ENCODE assay signal across 28 cellular contexts in the genomic region with DNA sequence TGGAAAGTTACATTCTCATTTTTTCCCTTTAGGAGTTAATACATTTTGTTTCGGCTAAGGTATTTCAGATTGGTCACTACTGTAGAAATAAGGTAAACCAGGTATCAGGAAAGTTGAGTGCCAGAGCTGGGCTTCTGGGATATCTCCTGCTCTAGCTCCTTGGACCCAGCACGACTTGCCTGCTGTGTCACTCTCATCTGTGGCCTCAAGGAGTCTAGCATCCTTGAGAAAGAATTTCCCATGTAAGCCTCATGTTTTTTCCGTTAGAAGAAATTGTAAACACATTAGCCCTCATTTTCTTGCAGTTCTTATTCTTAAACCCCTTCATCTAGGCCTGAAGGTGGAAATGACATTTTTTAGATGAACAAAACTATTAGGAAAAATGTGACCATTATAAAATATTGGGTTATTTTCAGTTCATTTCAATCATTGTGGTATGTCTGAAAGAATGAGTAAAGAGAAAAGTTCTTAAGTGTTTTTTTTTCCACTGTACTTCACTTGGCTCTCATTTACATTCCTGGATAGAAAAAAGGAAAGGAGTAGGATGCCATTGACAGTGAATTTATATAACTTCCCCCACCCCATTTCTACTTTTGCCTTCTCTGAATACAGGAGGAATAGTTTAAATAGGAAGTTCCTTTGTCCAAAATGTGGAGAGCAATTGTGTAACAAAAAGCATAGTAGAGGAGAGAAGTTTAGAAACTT. TPM values are rescaled to one million over a fixed set of nuclear protein-coding genes. Genes with fewer than 3 reads are reported as not detected.
DNase-seq lines count a peak whose midpoint lies in the region; ATAC-seq, FAIRE-seq and TF ChIP-seq lines count a peak whose summit lies in the region.
"Had no signal": no experiment of that assay in that cellular context is flagged by ENCODE, and none has a peak within 500 bp of the region (broad histone marks: within the 10 kb centered on the region; RNA-seq: fewer than 3 reads in every experiment).

No MANE protein-coding gene starts in this region.

- H3K4me1 ChIP-seq in IMR-90 (ENCODE audit: control insufficient read depth, insufficient read depth, low read length) = no peaks in the 10 kb centered on the region
- peaks cover 13 to 34% of the 10 kb centered on the region in 2 donors for H3K4me1 ChIP-seq in duodenal mucosa (ENCODE audit: control insufficient read depth in 1 of 2, insufficient read depth in 2 of 2, low read length in 2 of 2)
- peaks cover 2 to 7% of the 10 kb centered on the region in 2 donors for H3K4me1 ChIP-seq in kidney (ENCODE audit: control insufficient read depth in 1 of 2, insufficient read depth in 1 of 2, low read depth in 1 of 2, low read length in 2 of 2)
- H3K4me1 ChIP-seq: SJSA1 had no signal

- H4K8ac ChIP-seq in IMR-90 (ENCODE audit: low read depth in 2 of 2, low read length in 2 of 2) = no peak overlapping the region

- H3K79me1 ChIP-seq in IMR-90 (ENCODE audit: low read depth in 1 of 2, low read length in 2 of 2) = peaks cover 21 to 32% of the 10 kb centered on the region in 2 experiments

- H3K27ac ChIP-seq in IMR-90 (ENCODE audit: insufficient read depth, low read length) (no peak overlapping the region), duodenal mucosa (ENCODE audit: low read depth, low read length) (no peak overlapping the region), kidney (ENCODE audit: low read depth in 2 of 2, low read length in 2 of 2) (no peak overlapping the region)
- H3K27ac ChIP-seq: KMS-11, neutrophil, SJSA1, thoracic aorta had no signal

- H3K4me3 Mint-ChIP-seq in mesothelial cell of epicardium = no peak overlapping the region
- H3K4me3 Mint-ChIP-seq: activated CD4-positive, alpha-beta memory T cell treated with anti-CD3 and anti-CD28 coated beads, Interleukin-2, amount 10 ng/mL, durations not matched to agents 7 days and 5 days; activated naive CD8-positive, alpha-beta T cell treated with anti-CD3 and anti-CD28 coated beads, Interleukin-2, amount 50 U/mL, for 24 hours had no signal

- H3K4me1 Mint-ChIP-seq in mesothelial cell of epicardium = peaks cover 9% of the 10 kb centered on the region
- H3K4me1 Mint-ChIP-seq: activated CD4-positive, alpha-beta memory T cell treated with anti-CD3 and anti-CD28 coated beads, Interleukin-2, amount 10 ng/mL, durations not matched to agents 7 days and 5 days had no signal

- H3K9me3 ChIP-seq in IMR-90 (ENCODE audit: control insufficient read depth, insufficient read depth, low read length) = no peaks in the 10 kb centered on the region
- no peaks in the 10 kb centered on the region for H3K9me3 ChIP-seq in duodenal mucosa (ENCODE audit: control insufficient read depth in 1 of 2, low read length in 2 of 2)
- no peaks in the 10 kb centered on the region for H3K9me3 ChIP-seq in kidney (ENCODE audit: control insufficient read depth in 1 of 2, low read length in 2 of 2)
- H3K9me3 ChIP-seq: neutrophil, SJSA1, thoracic aorta had no signal

- no peak overlapping the region for H3K4me3 ChIP-seq in AG04449 (ENCODE audit: low read depth, low read length)
- no peak overlapping the region for H3K4me3 ChIP-seq in IMR-90 (ENCODE audit: insufficient read depth, low read depth, low read length)
- peak overlapping the region; percentile 41 to 54 for H3K4me3 ChIP-seq in duodenal mucosa (ENCODE audit: low read depth in 1 of 2, low read length in 2 of 2)
- H3K4me3 ChIP-seq in kidney (ENCODE audit: low read length in 2 of 2) = no peak overlapping the region
- H3K4me3 ChIP-seq: lung, SJSA1, thoracic aorta had no signal

- TF ChIP-seq RAD21 in IMR-90 (IDR thresholded peaks at IDR 0.05; ENCODE audit: low read length) = no peak

- no peak overlapping the region for H2BK120ac ChIP-seq in IMR-90 (ENCODE audit: low read depth, low read length)

- POLR2A ChIA-PET in AG04449 (lab: Yijun Ruan, JAX) = no interaction called here
- POLR2A ChIA-PET in IMR-90 (lab: Charles Lee; ENCODE audit: unreplicated experiment) = no interaction called here

- peaks cover 11% of the 10 kb centered on the region; the same call in 1 of the 2 replicates for H4K20me1 ChIP-seq in IMR-90 (ENCODE audit: insufficient read depth, low read length)

- no peak overlapping the region for H2BK15ac ChIP-seq in IMR-90 (ENCODE audit: low read depth, low read length)

- in situ Hi-C loops in IMR-90 (cut with MboI; ENCODE audit: low sequenced_read_pairs) = no loop called here

- H3K14ac ChIP-seq in IMR-90 (replicated peaks; ENCODE audit: low read depth, low read length) = no peak overlapping the region

- no peak overlapping the region for H2BK20ac ChIP-seq in IMR-90 (ENCODE audit: low read depth, low read length)

- no peak overlapping the region for H3K18ac ChIP-seq in IMR-90 (ENCODE audit: low read depth, low read length)

- H3K56ac ChIP-seq in IMR-90 (ENCODE audit: extremely low read depth, insufficient read depth, low read length) = no peak overlapping the region

- CTCF ChIA-PET in AG04449 (lab: Yijun Ruan, JAX) (no interaction called here), IMR-90 (lab: Yijun Ruan, JAX) (interaction anchor here (0.5 to 1.3 kb wide), 2 partner anchors 16 to 28 kb away, joined by 3 to 6 read pairs; no protein-coding TSS in a partner anchor)

- TF ChIP-seq POLR2A in IMR-90 (IDR thresholded peaks at IDR 0.05; ENCODE audit: low read depth, low read length) = no peak

- no peaks in the 10 kb centered on the region for H3K27me3 ChIP-seq in IMR-90 (ENCODE audit: control insufficient read depth, insufficient read depth, low read length)
- H3K27me3 ChIP-seq in duodenal mucosa (ENCODE audit: control insufficient read depth in 1 of 2, insufficient read depth in 2 of 2, low read length in 2 of 2) = no peaks in the 10 kb centered on the region
- H3K27me3 ChIP-seq: neutrophil, SJSA1 had no signal

- H3K36me3 Mint-ChIP-seq in mesothelial cell of epicardium = peaks cover 27% of the 10 kb centered on the region

- no peak overlapping the region for H4K91ac ChIP-seq in IMR-90 (ENCODE audit: insufficient read depth, low read depth, low read length)

- DNase-seq in AG04449 (ENCODE audit: low read depth, low spot score) (peak; percentile 17), IMR-90 (peak; percentile 12), mesothelial cell of epicardium (ENCODE audit: low spot score in 2 of 2, unreplicated experiment in 2 of 2) (no peak), kidney (no peak), T-helper 2 cell (no peak)
- DNase-seq: activated CD4-positive, alpha-beta memory T cell treated with anti-CD3 and anti-CD28 coated beads, Interleukin-2, amount 10 ng/mL, durations not matched to agents 7 days and 5 days; activated CD4-positive, CD25-positive, alpha-beta regulatory T cell; activated effector memory CD4-positive, alpha-beta T cell treated with anti-CD3 and anti-CD28 coated beads, Interleukin-2, amount 50 U/mL, for 16 hours; activated naive CD8-positive, alpha-beta T cell treated with anti-CD3 and anti-CD28 coated beads, Interleukin-2, amount 50 U/mL, for 24 hours; activated T-cell treated with anti-CD3 and anti-CD28 coated beads for 4 hours; C1 segment of cervical spinal cord; GOT3; hypothalamus; NCI-H2171; NCI-H524 treated with DMSO at 0.1 percent for 48 hours; stimulated activated CD4-positive, alpha-beta T cell treated with anti-CD3 and anti-CD28 coated beads, Interleukin-4, amount 100 ng/mL, for 1 hour; stimulated activated naive CD4-positive, alpha-beta T cell treated with Interleukin-2 at 50 U/mL for 16 hours had no signal

- H3K4ac ChIP-seq in IMR-90 (ENCODE audit: low read depth, low read length) = no peak overlapping the region

- no peak; the same call in 1 of the 2 replicates for ATAC-seq in IMR-90 (ENCODE audit: low read depth)
- ATAC-seq in HG03521 (IDR thresholded peaks at IDR 0.05; ENCODE audit: unreplicated experiment) = no peak
- ATAC-seq in HG03159 (IDR thresholded peaks at IDR 0.05; ENCODE audit: unreplicated experiment) = no peak
- ATAC-seq: activated naive CD8-positive, alpha-beta T cell treated with anti-CD3 and anti-CD28 coated beads, Interleukin-2, amount 50 U/mL, for 24 hours had no signal

- dilution Hi-C loops in IMR-90 (cut with HindIII; ENCODE audit: low sequenced_read_pairs, unreplicated experiment) = no loop called here

- TF ChIP-seq CTCF in AG04449 (IDR thresholded peaks at IDR 0.05; ENCODE audit: insufficient read depth, low read length, missing control alignments) (no peak), IMR-90 (conservative IDR thresholded peaks at IDR 0.05; ENCODE audit: low read depth, low read length) (no peak), mesothelial cell of epicardium (IDR thresholded peaks at IDR 0.05; ENCODE audit: unreplicated experiment) (no peak), kidney (IDR thresholded peaks at IDR 0.05; ENCODE audit: borderline replicate concordance, extremely low read depth, insufficient read depth) (no peak)

- FAIRE-seq in kidney (lab: Jason Lieb, UNC) = no peak
- FAIRE-seq: bronchial epithelial cell, keratinocyte, RCC 7860 had no signal

- peak overlapping the region; percentile 61 for H3K27ac Mint-ChIP-seq in mesothelial cell of epicardium
- H3K27ac Mint-ChIP-seq: activated CD4-positive, alpha-beta memory T cell treated with anti-CD3 and anti-CD28 coated beads, Interleukin-2, amount 10 ng/mL, durations not matched to agents 7 days and 5 days; activated naive CD8-positive, alpha-beta T cell treated with anti-CD3 and anti-CD28 coated beads, Interleukin-2, amount 50 U/mL, for 24 hours had no signal

- no peak overlapping the region for H3K23ac ChIP-seq in IMR-90 (ENCODE audit: low read depth, low read length)

- H3K4me2 ChIP-seq in IMR-90 (ENCODE audit: low read depth, low read length) = no peak overlapping the region
- H3K4me2 ChIP-seq: KMS-11 had no signal

- no peak overlapping the region for H2BK5ac ChIP-seq in IMR-90 (ENCODE audit: low read depth, low read length, poor library complexity, severe bottlenecking)

- H3K9me1 ChIP-seq in IMR-90 (ENCODE audit: insufficient read depth, low read length) = no peaks in the 10 kb centered on the region; the same call in 1 of the 2 replicates

- 40% methylated on average over 1 of the region's 3 CpGs; no CpG with 5 or more reads in 1 of the 2 experiments for WGBS in IMR-90 (ENCODE audit: extremely low coverage in 2 of 2, insufficient read length in 1 of 2), 2 experiments

- H3K9ac ChIP-seq in IMR-90 (ENCODE audit: low read depth, low read length) = no peak overlapping the region
- H3K9ac ChIP-seq in duodenal mucosa (ENCODE audit: low read depth in 1 of 2, low read length in 2 of 2) = peak overlapping the region in 1 of 2 donors; percentile 13
- H3K9ac ChIP-seq in kidney (ENCODE audit: low read length in 2 of 2) = no peak overlapping the region
- H3K9ac ChIP-seq: KMS-11 had no signal

- H4K5ac ChIP-seq in IMR-90 (ENCODE audit: low read depth, low read length) = no peak overlapping the region

- no peak overlapping the region for H2AFZ ChIP-seq in IMR-90 (replicated peaks; ENCODE audit: low read length, poor library complexity)

- H3K9me3 Mint-ChIP-seq in mesothelial cell of epicardium = peaks cover 21% of the 10 kb centered on the region
- H3K9me3 Mint-ChIP-seq: activated CD4-positive, alpha-beta memory T cell treated with anti-CD3 and anti-CD28 coated beads, Interleukin-2, amount 10 ng/mL, durations not matched to agents 7 days and 5 days; activated naive CD8-positive, alpha-beta T cell treated with anti-CD3 and anti-CD28 coated beads, Interleukin-2, amount 50 U/mL, for 24 hours had no signal

- no peaks in the 10 kb centered on the region for H3K27me3 Mint-ChIP-seq in mesothelial cell of epicardium (ENCODE audit: low read depth)
- H3K27me3 Mint-ChIP-seq: activated CD4-positive, alpha-beta memory T cell treated with anti-CD3 and anti-CD28 coated beads, Interleukin-2, amount 10 ng/mL, durations not matched to agents 7 days and 5 days; activated naive CD8-positive, alpha-beta T cell treated with anti-CD3 and anti-CD28 coated beads, Interleukin-2, amount 50 U/mL, for 24 hours had no signal

- BruUV-seq in IMR-90 (replicated peaks; lab: Mats Ljungman, UMichigan) = no TSS peak

- intact Hi-C loops in IMR-90 (cut with micrococcal nuclease) (no loop called here), kidney (cut with DNase I) (no loop called here)

- no peak overlapping the region for H2AK5ac ChIP-seq in IMR-90 (ENCODE audit: low read depth, low read length)

- no peak overlapping the region for H2AK9ac ChIP-seq in IMR-90 (replicated peaks; ENCODE audit: low read depth, low read length, poor library complexity)

- no peaks in the 10 kb centered on the region; the same call in 1 of the 2 replicates for H3K36me3 ChIP-seq in IMR-90 (ENCODE audit: control insufficient read depth, insufficient read depth, low read length)
- peaks cover 6 to 9% of the 10 kb centered on the region in 2 donors for H3K36me3 ChIP-seq in duodenal mucosa (ENCODE audit: control insufficient read depth in 1 of 2, insufficient read depth in 2 of 2, low read length in 2 of 2)
- H3K36me3 ChIP-seq in kidney (ENCODE audit: control insufficient read depth in 1 of 2, insufficient read depth in 2 of 2, low read length in 2 of 2) = peaks cover 0 to 4% of the 10 kb centered on the region in 2 donors
- H3K36me3 ChIP-seq: neutrophil, thoracic aorta had no signal

RNA-seq across cellular contexts. Expression of a gene that starts 46.7 kb away (rescaled TPM):
- total RNA-seq in IMR-90 (2012; rRNA removed) (7.5 and 18.3 TPM in 2 replicates), mesothelial cell of epicardium (32.2 to 34.9 TPM (median 34.4 TPM) in 3 replicates), kidney (87.6 TPM)
- polyA plus RNA-seq in IMR-90 (2012; rRNA removed) (4.0 and 5.3 TPM in 2 replicates), kidney (ENCODE audit: insufficient read depth, low read depth, low replicate concordance) (19.5 TPM)
- polyA plus RNA-seq in IMR-90 (2012; cell fraction: cytosol; rRNA removed) = 0.40 and 0.61 TPM in 2 replicates
- 0.71 and 3.3 TPM in 2 replicates for polyA plus RNA-seq in IMR-90 (2012; cell fraction: nucleus; rRNA removed; ENCODE audit: low replicate concordance)

Comparison
In these comparisons a context has a peak if more than half of its experiments do, and no peak if none do; other contexts are left out.
1. DNase-seq: peak in AG04449 (single experiment) and IMR-90 (single experiment); none in mesothelial cell of epicardium (0 of 2), kidney (single experiment) and T-helper 2 cell (0 of 5).
2. H3K4me3 ChIP-seq: peak in duodenal mucosa (2 of 2); none in AG04449 (single experiment), IMR-90 (single experiment) and kidney (0 of 2).